ENCODE assay signal across 14 cellular contexts in the genomic region with DNA sequence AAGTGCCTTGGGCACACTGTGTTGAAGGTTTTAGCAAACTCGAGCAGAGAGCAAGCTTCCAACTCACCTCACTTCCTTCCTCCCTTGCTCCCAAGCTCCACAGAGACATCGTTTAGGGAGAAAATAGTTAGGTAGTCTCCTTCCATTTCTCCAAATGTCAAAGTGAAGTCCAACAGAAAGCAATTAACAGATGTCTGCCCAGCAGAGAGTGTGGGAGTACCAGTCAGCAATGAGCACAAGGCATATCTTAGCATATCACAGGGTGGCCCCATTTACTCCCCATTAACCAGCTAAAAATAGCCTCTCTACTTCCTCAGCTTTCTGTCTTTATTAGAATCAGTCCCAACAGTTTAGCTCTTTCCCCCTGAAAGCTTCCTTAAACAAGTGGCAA.
DNase-seq lines count a peak whose midpoint lies in the region; ATAC-seq and TF ChIP-seq lines count a peak whose summit lies in the region.
"Had no signal": no experiment of that assay in that cellular context is flagged by ENCODE, and none has a peak within 500 bp of the region (broad histone marks: within the 10 kb centered on the region; RNA-seq: fewer than 3 reads in every experiment).

No MANE protein-coding gene starts in this region.

- TF ChIP-seq CTCF in endodermal cell (conservative IDR thresholded peaks at IDR 0.05) (no peak), A673 (conservative IDR thresholded peaks at IDR 0.05; ENCODE audit: low read depth, low read length) (no peak)
- no peak for TF ChIP-seq CTCF in CD4-positive, alpha-beta T cell (IDR thresholded peaks at IDR 0.05)

- H3K36me3 ChIP-seq in endodermal cell (ENCODE audit: control insufficient read depth, insufficient read depth, low read length) (no peaks in the 10 kb centered on the region), trophoblast cell (ENCODE audit: control insufficient read depth in 1 of 2, insufficient read depth in 2 of 2, low read length in 2 of 2) (no peaks in the 10 kb centered on the region), A673 (ENCODE audit: insufficient read depth, low read length, poor library complexity, severe bottlenecking) (no peaks in the 10 kb centered on the region)
- H3K36me3 ChIP-seq: BLaER1 treated with 17β-estradiol and CSF1 and Interleukin-3, amounts not matched to agents 10 nM and 100 nM; MG63; prostate gland had no signal

- H3K4me1 Mint-ChIP-seq in endodermal cell = peaks cover 23% of the 10 kb centered on the region
- H3K4me1 Mint-ChIP-seq in CD4-positive, alpha-beta T cell (ENCODE audit: low read depth) = no peaks in the 10 kb centered on the region
- H3K4me1 Mint-ChIP-seq: activated CD4-positive, alpha-beta T cell treated with anti-CD3 and anti-CD28 coated beads, Interleukin-2, amount 10 ng/mL, durations not matched to agents 7 days and 5 days; natural killer cell had no signal

- H3K27ac ChIP-seq in endodermal cell (ENCODE audit: low read depth, low read length) = no peak overlapping the region
- peak overlapping the region; percentile 62 for H3K27ac ChIP-seq in trophoblast cell (ENCODE audit: low read depth, low read length)
- no peak overlapping the region for H3K27ac ChIP-seq in CD4-positive, alpha-beta T cell (ENCODE audit: low read depth, low read length)
- no peak overlapping the region for H3K27ac ChIP-seq in A673 (ENCODE audit: low read depth, low read length, poor library complexity, severe bottlenecking)
- H3K27ac ChIP-seq: BLaER1 treated with 17β-estradiol and CSF1 and Interleukin-3, amounts not matched to agents 10 nM and 100 nM; prostate gland had no signal

- H3K4me3 Mint-ChIP-seq in endodermal cell = no peak overlapping the region
- no peak overlapping the region for H3K4me3 Mint-ChIP-seq in CD4-positive, alpha-beta T cell
- H3K4me3 Mint-ChIP-seq: activated CD4-positive, alpha-beta T cell treated with anti-CD3 and anti-CD28 coated beads, Interleukin-2, amount 10 ng/mL, durations not matched to agents 7 days and 5 days; natural killer cell had no signal

- CTCF ChIA-PET in CD4-positive, alpha-beta T cell (lab: Charles Lee) = interaction anchor here (1.0 to 2.4 kb wide), 3 partner anchors 12 to 1227 kb away, joined by 3 to 9 read pairs (median 4); no protein-coding TSS in a partner anchor
- CTCF ChIA-PET in A673 (lab: Charles Lee) = no interaction called here

- peak overlapping the region; percentile 15 for H3K4me2 ChIP-seq in trophoblast cell (ENCODE audit: low read length)

- H3K4ac ChIP-seq in trophoblast cell (ENCODE audit: low read depth, low read length) = no peak overlapping the region

- H3K27me3 ChIP-seq in endodermal cell (ENCODE audit: control insufficient read depth, insufficient read depth, low read length, poor library complexity, severe bottlenecking) (no peaks in the 10 kb centered on the region), trophoblast cell (ENCODE audit: insufficient read depth, low read length) (no peaks in the 10 kb centered on the region), A673 (replicated peaks; ENCODE audit: insufficient read depth, low read depth, low read length, poor library complexity) (peaks cover 18% of the 10 kb centered on the region)
- no peaks in the 10 kb centered on the region for H3K27me3 ChIP-seq in CD4-positive, alpha-beta T cell (ENCODE audit: control insufficient read depth, insufficient read depth, low read length)
- H3K27me3 ChIP-seq: BLaER1 treated with 17β-estradiol and CSF1 and Interleukin-3, amounts not matched to agents 10 nM and 100 nM; MG63 had no signal

- no peak overlapping the region for H4K91ac ChIP-seq in trophoblast cell (ENCODE audit: low read depth, low read length)

- H3K14ac ChIP-seq in trophoblast cell (ENCODE audit: low read length) = no peak overlapping the region

- H3K4me1 ChIP-seq in endodermal cell (ENCODE audit: control insufficient read depth, insufficient read depth, low read length) (no peaks in the 10 kb centered on the region), trophoblast cell (ENCODE audit: control insufficient read depth in 1 of 2, insufficient read depth in 2 of 2, low read length in 2 of 2) (no peaks in the 10 kb centered on the region), A673 (ENCODE audit: insufficient read depth, low read length, poor library complexity, severe bottlenecking) (no peaks in the 10 kb centered on the region)
- H3K4me1 ChIP-seq: prostate gland had no signal

- H3K9ac ChIP-seq in endodermal cell (ENCODE audit: extremely low read depth, low read length, poor library complexity, severe bottlenecking) = no peak overlapping the region
- no peak overlapping the region for H3K9ac ChIP-seq in trophoblast cell (ENCODE audit: low read length)
- H3K9ac ChIP-seq: BLaER1 treated with 17β-estradiol and CSF1 and Interleukin-3, amounts not matched to agents 10 nM and 100 nM had no signal

- H2BK120ac ChIP-seq in trophoblast cell (ENCODE audit: insufficient read depth, low read length, poor library complexity) = no peak overlapping the region

- H3K9me3 Mint-ChIP-seq in endodermal cell = peaks cover 2% of the 10 kb centered on the region
- no peaks in the 10 kb centered on the region for H3K9me3 Mint-ChIP-seq in CD4-positive, alpha-beta T cell
- H3K9me3 Mint-ChIP-seq: activated CD4-positive, alpha-beta T cell treated with anti-CD3 and anti-CD28 coated beads, Interleukin-2, amount 10 ng/mL, durations not matched to agents 7 days and 5 days; natural killer cell had no signal

- POLR2A ChIA-PET in CD4-positive, alpha-beta T cell (lab: Charles Lee) = no interaction called here
- POLR2A ChIA-PET in A673 (lab: Charles Lee; ENCODE audit: low non-redundant PET) = no interaction called here

- H2AK5ac ChIP-seq in trophoblast cell (ENCODE audit: low read length) = no peak overlapping the region

- H3K9me3 ChIP-seq in endodermal cell (ENCODE audit: control insufficient read depth, low read length) (peaks cover 4% of the 10 kb centered on the region), trophoblast cell (ENCODE audit: insufficient read depth, low read depth, low read length) (no peaks in the 10 kb centered on the region), A673 (ENCODE audit: low read depth, low read length, poor library complexity, severe bottlenecking) (no peaks in the 10 kb centered on the region)
- H3K9me3 ChIP-seq in CD4-positive, alpha-beta T cell (ENCODE audit: control insufficient read depth, low read length) = no peaks in the 10 kb centered on the region
- H3K9me3 ChIP-seq: BLaER1 treated with 17β-estradiol and CSF1 and Interleukin-3, amounts not matched to agents 10 nM and 100 nM; MG63; prostate gland had no signal

- 0 to 36% methylated on average over 1 to 2 of the region's 2 CpGs for WGBS in endodermal cell (ENCODE audit: insufficient coverage in 1 of 2, insufficient read length in 1 of 2), 2 experiments
- no CpG with 5 or more reads among the region's 2 CpGs for WGBS in trophoblast cell (ENCODE audit: extremely low coverage, insufficient coverage, insufficient read length)

- no peak overlapping the region for H2AFZ ChIP-seq in trophoblast cell (ENCODE audit: insufficient read depth, low read length, poor library complexity)

- intact Hi-C loops in CD4-positive, alpha-beta T cell (cut with DNase I, micrococcal nuclease) = loop anchor here in 1 of 2 experiments (10.0 kb wide), 1 partner anchor 594 kb away; no protein-coding TSS in a partner anchor
- intact Hi-C loops in A673 (cut with micrococcal nuclease; ENCODE audit: unreplicated experiment) = loop anchor here (10.0 kb wide), 1 partner anchor 316 kb away; no protein-coding TSS in a partner anchor

- no peaks in the 10 kb centered on the region for H3K36me3 Mint-ChIP-seq in endodermal cell (ENCODE audit: low read depth)
- H3K36me3 Mint-ChIP-seq in CD4-positive, alpha-beta T cell (ENCODE audit: low read depth) = no peaks in the 10 kb centered on the region
- H3K36me3 Mint-ChIP-seq: natural killer cell had no signal

- H3K79me2 ChIP-seq in trophoblast cell (ENCODE audit: control insufficient read depth, insufficient read depth, low read length, poor library complexity) = no peaks in the 10 kb centered on the region

- no peak overlapping the region for H2BK12ac ChIP-seq in trophoblast cell (ENCODE audit: low read length)

- H4K12ac ChIP-seq in trophoblast cell (ENCODE audit: low read depth, low read length) = no peak overlapping the region

- no peak overlapping the region for H2BK5ac ChIP-seq in trophoblast cell (ENCODE audit: low read depth, low read length, poor library complexity)

- no peaks in the 10 kb centered on the region for H3K79me1 ChIP-seq in trophoblast cell (ENCODE audit: low read length)

- no peak overlapping the region for H3K23ac ChIP-seq in trophoblast cell (ENCODE audit: low read length)

- ATAC-seq in CD4-positive, alpha-beta T cell (ENCODE audit: poor library complexity) = no peak

- no TSS peak for BruUV-seq in A673 (replicated peaks; lab: Mats Ljungman, UMichigan)

- H3K4me3 ChIP-seq in endodermal cell (ENCODE audit: low read length) (no peak overlapping the region), trophoblast cell (ENCODE audit: low read depth, low read length) (no peak overlapping the region), A673 (ENCODE audit: low read depth, low read length, poor library complexity, severe bottlenecking) (no peak overlapping the region)
- H3K4me3 ChIP-seq: BLaER1 treated with 17β-estradiol and CSF1 and Interleukin-3, amounts not matched to agents 10 nM and 100 nM; MG63; prostate gland had no signal

- no peak overlapping the region for H3K18ac ChIP-seq in trophoblast cell (ENCODE audit: low read length)

- DNase-seq in NCI-H1694 treated with DMSO at 0.1 percent for 48 hours (lab: John Stamatoyannopoulos, UW) (peak; percentile 6), NCI-H1694 (lab: John Stamatoyannopoulos, UW) (no peak), NCI-H446 (lab: John Stamatoyannopoulos, UW) (peak; percentile 46 to 74), endodermal cell (peak; percentile 59), trophoblast cell (no peak), A673 (ENCODE audit: low spot score) (no peak), ureter (ENCODE audit: low spot score) (no peak)
- no peak for DNase-seq in CD4-positive, alpha-beta T cell
- DNase-seq: activated effector memory CD4-positive, alpha-beta T cell treated with Interleukin-2 at 50 U/mL for 16 hours; natural killer cell had no signal

- peaks cover 5% of the 10 kb centered on the region for H3K27me3 Mint-ChIP-seq in endodermal cell (ENCODE audit: insufficient read depth)
- H3K27me3 Mint-ChIP-seq in CD4-positive, alpha-beta T cell = no peaks in the 10 kb centered on the region
- H3K27me3 Mint-ChIP-seq: activated CD4-positive, alpha-beta T cell treated with anti-CD3 and anti-CD28 coated beads, Interleukin-2, amount 10 ng/mL, durations not matched to agents 7 days and 5 days had no signal

- no peak overlapping the region for H4K8ac ChIP-seq in trophoblast cell (ENCODE audit: low read depth, low read length)

- H3K27ac Mint-ChIP-seq in endodermal cell = no peak overlapping the region
- H3K27ac Mint-ChIP-seq in CD4-positive, alpha-beta T cell = no peak overlapping the region
- H3K27ac Mint-ChIP-seq: activated CD4-positive, alpha-beta T cell treated with anti-CD3 and anti-CD28 coated beads, Interleukin-2, amount 10 ng/mL, durations not matched to agents 7 days and 5 days; natural killer cell had no signal

Comparison
In these comparisons a context has a peak if more than half of its experiments do, and no peak if none do; other contexts are left out.
1. DNase-seq: peak in NCI-H1694 treated with DMSO at 0.1 percent for 48 hours (single experiment), NCI-H446 (2 of 2) and endodermal cell (single experiment); none in NCI-H1694 (single experiment), trophoblast cell (0 of 2), CD4-positive, alpha-beta T cell (0 of 10), A673 (single experiment) and ureter (single experiment).